Comparison of ENCODE assay signal across 1 cellular context in the genomic region with DNA sequence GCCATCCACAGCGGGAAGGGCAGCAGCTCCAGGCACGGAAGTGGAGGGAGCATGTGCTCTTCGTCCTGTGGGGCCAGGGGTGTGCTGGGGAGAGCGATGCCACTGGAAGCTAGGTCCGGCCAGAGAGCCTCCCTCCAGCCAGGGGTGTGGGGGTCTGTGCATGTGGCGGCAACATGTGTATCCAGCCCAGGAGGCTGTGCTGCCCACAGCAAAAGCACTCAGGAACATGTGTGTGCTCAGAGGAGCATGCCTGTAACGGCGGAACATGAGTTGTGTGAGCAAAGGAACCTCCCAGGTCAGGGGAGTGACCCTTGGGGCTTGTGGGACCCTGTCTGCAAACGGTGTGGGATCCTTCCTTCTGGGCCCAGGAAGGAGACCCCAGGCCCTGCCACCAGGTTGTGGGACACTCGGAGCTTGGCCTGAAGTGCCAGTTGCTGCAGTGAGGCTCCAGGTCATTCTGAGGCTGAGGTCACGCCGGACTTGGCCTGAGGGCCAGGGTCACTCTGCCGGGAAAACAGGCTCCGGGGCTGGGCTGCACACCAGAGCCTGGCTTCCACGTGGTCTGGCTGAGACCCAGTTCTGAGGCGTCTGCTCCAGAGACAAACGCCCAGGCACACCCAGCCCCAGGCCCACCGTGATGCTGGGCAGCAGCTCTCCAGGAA.
A peak's percentile ranks its signal among the peaks of the same experiment; 100 is the strongest.
TF ChIP-seq lines count a peak whose summit lies in the region.

No MANE protein-coding gene starts in this region.

TF ChIP-seq in HepG2, 621 proteins besides CTCF, POLR2A, EP300 and RAD21 (continued from another document and continues in another):
- TF ChIP-seq, protein P1, sequence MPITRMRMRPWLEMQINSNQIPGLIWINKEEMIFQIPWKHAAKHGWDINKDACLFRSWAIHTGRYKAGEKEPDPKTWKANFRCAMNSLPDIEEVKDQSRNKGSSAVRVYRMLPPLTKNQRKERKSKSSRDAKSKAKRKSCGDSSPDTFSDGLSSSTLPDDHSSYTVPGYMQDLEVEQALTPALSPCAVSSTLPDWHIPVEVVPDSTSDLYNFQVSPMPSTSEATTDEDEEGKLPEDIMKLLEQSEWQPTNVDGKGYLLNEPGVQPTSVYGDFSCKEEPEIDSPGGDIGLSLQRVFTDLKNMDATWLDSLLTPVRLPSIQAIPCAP (CRISPR knock-in tag; IDR thresholded peaks at IDR 0.05; ENCODE audit: low read depth) = no peak
- TF ChIP-seq MZF1 (CRISPR knock-in tag; IDR thresholded peaks at IDR 0.05; ENCODE audit: borderline replicate concordance) = no peak
- TF ChIP-seq, protein P2, sequence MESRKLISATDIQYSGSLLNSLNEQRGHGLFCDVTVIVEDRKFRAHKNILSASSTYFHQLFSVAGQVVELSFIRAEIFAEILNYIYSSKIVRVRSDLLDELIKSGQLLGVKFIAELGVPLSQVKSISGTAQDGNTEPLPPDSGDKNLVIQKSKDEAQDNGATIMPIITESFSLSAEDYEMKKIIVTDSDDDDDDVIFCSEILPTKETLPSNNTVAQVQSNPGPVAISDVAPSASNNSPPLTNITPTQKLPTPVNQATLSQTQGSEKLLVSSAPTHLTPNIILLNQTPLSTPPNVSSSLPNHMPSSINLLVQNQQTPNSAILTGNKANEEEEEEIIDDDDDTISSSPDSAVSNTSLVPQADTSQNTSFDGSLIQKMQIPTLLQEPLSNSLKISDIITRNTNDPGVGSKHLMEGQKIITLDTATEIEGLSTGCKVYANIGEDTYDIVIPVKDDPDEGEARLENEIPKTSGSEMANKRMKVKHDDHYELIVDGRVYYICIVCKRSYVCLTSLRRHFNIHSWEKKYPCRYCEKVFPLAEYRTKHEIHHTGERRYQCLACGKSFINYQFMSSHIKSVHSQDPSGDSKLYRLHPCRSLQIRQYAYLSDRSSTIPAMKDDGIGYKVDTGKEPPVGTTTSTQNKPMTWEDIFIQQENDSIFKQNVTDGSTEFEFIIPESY (CRISPR knock-in tag; IDR thresholded peaks at IDR 0.05) = no peak
- TF ChIP-seq SMC3 (IDR thresholded peaks at IDR 0.05; ENCODE audit: low read length) = no peak
- no peak for TF ChIP-seq ZNF570 (CRISPR knock-in tag; IDR thresholded peaks at IDR 0.05; ENCODE audit: borderline replicate concordance)
- TF ChIP-seq ESRRA (CRISPR knock-in tag; IDR thresholded peaks at IDR 0.05; ENCODE audit: low read depth) = peak; percentile 65; the same call in 1 of the 2 replicates
- TF ChIP-seq, protein P3, sequence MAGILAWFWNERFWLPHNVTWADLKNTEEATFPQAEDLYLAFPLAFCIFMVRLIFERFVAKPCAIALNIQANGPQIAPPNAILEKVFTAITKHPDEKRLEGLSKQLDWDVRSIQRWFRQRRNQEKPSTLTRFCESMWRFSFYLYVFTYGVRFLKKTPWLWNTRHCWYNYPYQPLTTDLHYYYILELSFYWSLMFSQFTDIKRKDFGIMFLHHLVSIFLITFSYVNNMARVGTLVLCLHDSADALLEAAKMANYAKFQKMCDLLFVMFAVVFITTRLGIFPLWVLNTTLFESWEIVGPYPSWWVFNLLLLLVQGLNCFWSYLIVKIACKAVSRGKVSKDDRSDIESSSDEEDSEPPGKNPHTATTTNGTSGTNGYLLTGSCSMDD (CRISPR knock-in tag; IDR thresholded peaks at IDR 0.05) = no peak
- TF ChIP-seq KDM6A (CRISPR knock-in tag; IDR thresholded peaks at IDR 0.05; ENCODE audit: low read depth) = no peak
- TF ChIP-seq TMF1 (CRISPR knock-in tag; IDR thresholded peaks at IDR 0.05; ENCODE audit: low read depth) = no peak
- TF ChIP-seq, protein P4, sequence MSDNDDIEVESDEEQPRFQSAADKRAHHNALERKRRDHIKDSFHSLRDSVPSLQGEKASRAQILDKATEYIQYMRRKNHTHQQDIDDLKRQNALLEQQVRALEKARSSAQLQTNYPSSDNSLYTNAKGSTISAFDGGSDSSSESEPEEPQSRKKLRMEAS (IDR thresholded peaks at IDR 0.05) = peak; percentile 58
- 0 out of 2 replicates have a peak, but pooled peaks have one; percentile 13 for TF ChIP-seq ZNF598 (CRISPR knock-in tag; IDR thresholded peaks at IDR 0.05; ENCODE audit: borderline replicate concordance)
- no peak for TF ChIP-seq DMAP1 (CRISPR knock-in tag; IDR thresholded peaks at IDR 0.05)
- TF ChIP-seq HIVEP1 (CRISPR knock-in tag; IDR thresholded peaks at IDR 0.05) = no peak
- TF ChIP-seq, protein P5, sequence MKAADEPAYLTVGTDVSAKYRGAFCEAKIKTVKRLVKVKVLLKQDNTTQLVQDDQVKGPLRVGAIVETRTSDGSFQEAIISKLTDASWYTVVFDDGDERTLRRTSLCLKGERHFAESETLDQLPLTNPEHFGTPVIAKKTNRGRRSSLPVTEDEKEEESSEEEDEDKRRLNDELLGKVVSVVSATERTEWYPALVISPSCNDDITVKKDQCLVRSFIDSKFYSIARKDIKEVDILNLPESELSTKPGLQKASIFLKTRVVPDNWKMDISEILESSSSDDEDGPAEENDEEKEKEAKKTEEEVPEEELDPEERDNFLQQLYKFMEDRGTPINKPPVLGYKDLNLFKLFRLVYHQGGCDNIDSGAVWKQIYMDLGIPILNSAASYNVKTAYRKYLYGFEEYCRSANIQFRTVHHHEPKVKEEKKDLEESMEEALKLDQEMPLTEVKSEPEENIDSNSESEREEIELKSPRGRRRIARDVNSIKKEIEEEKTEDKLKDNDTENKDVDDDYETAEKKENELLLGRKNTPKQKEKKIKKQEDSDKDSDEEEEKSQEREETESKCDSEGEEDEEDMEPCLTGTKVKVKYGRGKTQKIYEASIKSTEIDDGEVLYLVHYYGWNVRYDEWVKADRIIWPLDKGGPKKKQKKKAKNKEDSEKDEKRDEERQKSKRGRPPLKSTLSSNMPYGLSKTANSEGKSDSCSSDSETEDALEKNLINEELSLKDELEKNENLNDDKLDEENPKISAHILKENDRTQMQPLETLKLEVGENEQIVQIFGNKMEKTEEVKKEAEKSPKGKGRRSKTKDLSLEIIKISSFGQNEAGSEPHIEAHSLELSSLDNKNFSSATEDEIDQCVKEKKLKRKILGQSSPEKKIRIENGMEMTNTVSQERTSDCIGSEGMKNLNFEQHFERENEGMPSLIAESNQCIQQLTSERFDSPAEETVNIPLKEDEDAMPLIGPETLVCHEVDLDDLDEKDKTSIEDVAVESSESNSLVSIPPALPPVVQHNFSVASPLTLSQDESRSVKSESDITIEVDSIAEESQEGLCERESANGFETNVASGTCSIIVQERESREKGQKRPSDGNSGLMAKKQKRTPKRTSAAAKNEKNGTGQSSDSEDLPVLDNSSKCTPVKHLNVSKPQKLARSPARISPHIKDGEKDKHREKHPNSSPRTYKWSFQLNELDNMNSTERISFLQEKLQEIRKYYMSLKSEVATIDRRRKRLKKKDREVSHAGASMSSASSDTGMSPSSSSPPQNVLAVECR (CRISPR knock-in tag; IDR thresholded peaks at IDR 0.05; ENCODE audit: borderline replicate concordance) = peak; percentile 41; the same call in 1 of the 2 replicates
- no peak for TF ChIP-seq KDM4B (CRISPR knock-in tag; IDR thresholded peaks at IDR 0.05)
- no peak for TF ChIP-seq ZC3H4 (CRISPR knock-in tag; IDR thresholded peaks at IDR 0.05; ENCODE audit: borderline replicate concordance)
- no peak for TF ChIP-seq ISL2 (CRISPR knock-in tag; IDR thresholded peaks at IDR 0.05)
- TF ChIP-seq, protein P6, sequence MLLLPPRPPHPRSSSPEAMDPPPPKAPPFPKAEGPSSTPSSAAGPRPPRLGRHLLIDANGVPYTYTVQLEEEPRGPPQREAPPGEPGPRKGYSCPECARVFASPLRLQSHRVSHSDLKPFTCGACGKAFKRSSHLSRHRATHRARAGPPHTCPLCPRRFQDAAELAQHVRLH (CRISPR knock-in tag; IDR thresholded peaks at IDR 0.05; ENCODE audit: borderline replicate concordance, low read depth) = no peak
- no peak for TF ChIP-seq ZNF3 (CRISPR knock-in tag; IDR thresholded peaks at IDR 0.05)
- no peak for TF ChIP-seq ZNF790 (CRISPR knock-in tag; IDR thresholded peaks at IDR 0.05; ENCODE audit: borderline replicate concordance)
- no peak for TF ChIP-seq ZNF263 (CRISPR knock-in tag; IDR thresholded peaks at IDR 0.05)
- TF ChIP-seq KAT8 (CRISPR knock-in tag; IDR thresholded peaks at IDR 0.05) = no peak
- TF ChIP-seq, protein P7, sequence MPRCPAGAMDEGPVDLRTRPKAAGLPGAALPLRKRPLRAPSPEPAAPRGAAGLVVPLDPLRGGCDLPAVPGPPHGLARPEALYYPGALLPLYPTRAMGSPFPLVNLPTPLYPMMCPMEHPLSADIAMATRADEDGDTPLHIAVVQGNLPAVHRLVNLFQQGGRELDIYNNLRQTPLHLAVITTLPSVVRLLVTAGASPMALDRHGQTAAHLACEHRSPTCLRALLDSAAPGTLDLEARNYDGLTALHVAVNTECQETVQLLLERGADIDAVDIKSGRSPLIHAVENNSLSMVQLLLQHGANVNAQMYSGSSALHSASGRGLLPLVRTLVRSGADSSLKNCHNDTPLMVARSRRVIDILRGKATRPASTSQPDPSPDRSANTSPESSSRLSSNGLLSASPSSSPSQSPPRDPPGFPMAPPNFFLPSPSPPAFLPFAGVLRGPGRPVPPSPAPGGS (CRISPR knock-in tag; IDR thresholded peaks at IDR 0.05) = no peak
- TF ChIP-seq YEATS4 (CRISPR knock-in tag; IDR thresholded peaks at IDR 0.05; ENCODE audit: borderline replicate concordance) = 0 out of 2 replicates have a peak, but pooled peaks have one; percentile 32
- TF ChIP-seq, protein P8, sequence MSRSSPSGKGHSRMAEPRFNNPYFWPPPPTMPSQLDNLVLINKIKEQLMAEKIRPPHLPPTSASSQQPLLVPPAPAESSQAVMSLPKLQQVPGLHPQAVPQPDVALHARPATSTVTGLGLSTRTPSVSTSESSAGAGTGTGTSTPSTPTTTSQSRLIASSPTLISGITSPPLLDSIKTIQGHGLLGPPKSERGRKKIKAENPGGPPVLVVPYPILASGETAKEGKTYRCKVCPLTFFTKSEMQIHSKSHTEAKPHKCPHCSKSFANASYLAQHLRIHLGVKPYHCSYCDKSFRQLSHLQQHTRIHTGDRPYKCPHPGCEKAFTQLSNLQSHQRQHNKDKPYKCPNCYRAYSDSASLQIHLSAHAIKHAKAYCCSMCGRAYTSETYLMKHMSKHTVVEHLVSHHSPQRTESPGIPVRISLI (CRISPR knock-in tag; IDR thresholded peaks at IDR 0.05; ENCODE audit: borderline replicate concordance) = no peak
- no peak for TF ChIP-seq ZNF17 (CRISPR knock-in tag; IDR thresholded peaks at IDR 0.05)
- no peak for TF ChIP-seq FOXA3 (CRISPR knock-in tag; IDR thresholded peaks at IDR 0.05)
- no peak for TF ChIP-seq HHEX (CRISPR knock-in tag; IDR thresholded peaks at IDR 0.05)
- no peak for TF ChIP-seq ZNF180 (CRISPR knock-in tag; IDR thresholded peaks at IDR 0.05; ENCODE audit: borderline replicate concordance, low read depth)
- TF ChIP-seq TSC22D2 (CRISPR knock-in tag; IDR thresholded peaks at IDR 0.05; ENCODE audit: borderline replicate concordance) = no peak
- no peak for TF ChIP-seq ZNF615 (CRISPR knock-in tag; IDR thresholded peaks at IDR 0.05; ENCODE audit: borderline replicate concordance)
- TF ChIP-seq NFE2L2 (IDR thresholded peaks at IDR 0.05; ENCODE audit: low read length) = no peak
- no peak for TF ChIP-seq ZNF550 (CRISPR knock-in tag; IDR thresholded peaks at IDR 0.05; ENCODE audit: borderline replicate concordance)
- TF ChIP-seq ZFY (CRISPR knock-in tag; IDR thresholded peaks at IDR 0.05) = peak; percentile 25; the same call in 1 of the 2 replicates
- no peak for TF ChIP-seq ISX (CRISPR knock-in tag; conservative IDR thresholded peaks at IDR 0.05)
- TF ChIP-seq, protein P9, sequence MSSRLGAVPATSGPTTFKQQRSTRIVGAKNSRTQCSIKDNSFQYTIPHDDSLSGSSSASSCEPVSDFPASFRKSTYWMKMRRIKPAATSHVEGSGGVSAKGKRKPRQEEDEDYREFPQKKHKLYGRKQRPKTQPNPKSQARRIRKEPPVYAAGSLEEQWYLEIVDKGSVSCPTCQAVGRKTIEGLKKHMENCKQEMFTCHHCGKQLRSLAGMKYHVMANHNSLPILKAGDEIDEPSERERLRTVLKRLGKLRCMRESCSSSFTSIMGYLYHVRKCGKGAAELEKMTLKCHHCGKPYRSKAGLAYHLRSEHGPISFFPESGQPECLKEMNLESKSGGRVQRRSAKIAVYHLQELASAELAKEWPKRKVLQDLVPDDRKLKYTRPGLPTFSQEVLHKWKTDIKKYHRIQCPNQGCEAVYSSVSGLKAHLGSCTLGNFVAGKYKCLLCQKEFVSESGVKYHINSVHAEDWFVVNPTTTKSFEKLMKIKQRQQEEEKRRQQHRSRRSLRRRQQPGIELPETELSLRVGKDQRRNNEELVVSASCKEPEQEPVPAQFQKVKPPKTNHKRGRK (CRISPR knock-in tag; IDR thresholded peaks at IDR 0.05) = no peak
- TF ChIP-seq, protein P10, sequence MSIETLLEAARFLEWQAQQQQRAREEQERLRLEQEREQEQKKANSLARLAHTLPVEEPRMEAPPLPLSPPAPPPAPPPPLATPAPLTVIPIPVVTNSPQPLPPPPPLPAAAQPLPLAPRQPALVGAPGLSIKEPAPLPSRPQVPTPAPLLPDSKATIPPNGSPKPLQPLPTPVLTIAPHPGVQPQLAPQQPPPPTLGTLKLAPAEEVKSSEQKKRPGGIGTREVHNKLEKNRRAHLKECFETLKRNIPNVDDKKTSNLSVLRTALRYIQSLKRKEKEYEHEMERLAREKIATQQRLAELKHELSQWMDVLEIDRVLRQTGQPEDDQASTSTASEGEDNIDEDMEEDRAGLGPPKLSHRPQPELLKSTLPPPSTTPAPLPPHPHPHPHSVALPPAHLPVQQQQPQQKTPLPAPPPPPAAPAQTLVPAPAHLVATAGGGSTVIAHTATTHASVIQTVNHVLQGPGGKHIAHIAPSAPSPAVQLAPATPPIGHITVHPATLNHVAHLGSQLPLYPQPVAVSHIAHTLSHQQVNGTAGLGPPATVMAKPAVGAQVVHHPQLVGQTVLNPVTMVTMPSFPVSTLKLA (IDR thresholded peaks at IDR 0.05) = no peak
- TF ChIP-seq ZNF451 (CRISPR knock-in tag; IDR thresholded peaks at IDR 0.05) = 0 out of 2 replicates have a peak, but pooled peaks have one; percentile 25
- no peak for TF ChIP-seq ZNF792 (CRISPR knock-in tag; IDR thresholded peaks at IDR 0.05)
- TF ChIP-seq, protein P11, sequence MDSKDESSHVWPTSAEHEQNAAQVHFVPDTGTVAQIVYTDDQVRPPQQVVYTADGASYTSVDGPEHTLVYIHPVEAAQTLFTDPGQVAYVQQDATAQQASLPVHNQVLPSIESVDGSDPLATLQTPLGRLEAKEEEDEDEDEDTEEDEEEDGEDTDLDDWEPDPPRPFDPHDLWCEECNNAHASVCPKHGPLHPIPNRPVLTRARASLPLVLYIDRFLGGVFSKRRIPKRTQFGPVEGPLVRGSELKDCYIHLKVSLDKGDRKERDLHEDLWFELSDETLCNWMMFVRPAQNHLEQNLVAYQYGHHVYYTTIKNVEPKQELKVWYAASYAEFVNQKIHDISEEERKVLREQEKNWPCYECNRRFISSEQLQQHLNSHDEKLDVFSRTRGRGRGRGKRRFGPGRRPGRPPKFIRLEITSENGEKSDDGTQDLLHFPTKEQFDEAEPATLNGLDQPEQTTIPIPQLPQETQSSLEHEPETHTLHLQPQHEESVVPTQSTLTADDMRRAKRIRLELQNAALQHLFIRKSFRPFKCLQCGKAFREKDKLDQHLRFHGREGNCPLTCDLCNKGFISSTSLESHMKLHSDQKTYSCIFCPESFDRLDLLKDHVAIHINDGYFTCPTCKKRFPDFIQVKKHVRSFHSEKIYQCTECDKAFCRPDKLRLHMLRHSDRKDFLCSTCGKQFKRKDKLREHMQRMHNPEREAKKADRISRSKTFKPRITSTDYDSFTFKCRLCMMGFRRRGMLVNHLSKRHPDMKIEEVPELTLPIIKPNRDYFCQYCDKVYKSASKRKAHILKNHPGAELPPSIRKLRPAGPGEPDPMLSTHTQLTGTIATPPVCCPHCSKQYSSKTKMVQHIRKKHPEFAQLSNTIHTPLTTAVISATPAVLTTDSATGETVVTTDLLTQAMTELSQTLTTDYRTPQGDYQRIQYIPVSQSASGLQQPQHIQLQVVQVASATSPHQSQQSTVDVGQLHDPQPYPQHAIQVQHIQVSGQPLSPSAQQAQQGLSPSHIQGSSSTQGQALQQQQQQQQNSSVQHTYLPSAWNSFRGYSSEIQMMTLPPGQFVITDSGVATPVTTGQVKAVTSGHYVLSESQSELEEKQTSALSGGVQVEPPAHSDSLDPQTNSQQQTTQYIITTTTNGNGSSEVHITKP (CRISPR knock-in tag; IDR thresholded peaks at IDR 0.05; ENCODE audit: low read depth) = no peak
- no peak for TF ChIP-seq EEA1 (CRISPR knock-in tag; IDR thresholded peaks at IDR 0.05; ENCODE audit: borderline replicate concordance)
- TF ChIP-seq ZNF460 (CRISPR knock-in tag; IDR thresholded peaks at IDR 0.05; ENCODE audit: borderline replicate concordance) = no peak
